Comparison of ENCODE assay signal across 10 cellular contexts in genomic region chr1:148432916-148433317, GRCh38. TPM values are rescaled to one million over a fixed set of nuclear protein-coding genes. Genes with fewer than 3 reads are reported as not detected.
DNase-seq lines count a peak whose midpoint lies in the region; ATAC-seq and TF ChIP-seq lines count a peak whose summit lies in the region.
"Not testable (repeated sequence)": the region's sequence is repeated elsewhere in the genome, so short reads cannot be mapped to it uniquely, and the experiment has no call there.
"Had no signal": no experiment of that assay in that cellular context is flagged by ENCODE, and none has a peak within 500 bp of the region (broad histone marks: within the 10 kb centered on the region; RNA-seq: fewer than 3 reads in every experiment).

No MANE protein-coding gene starts in this region.

- TF ChIP-seq CTCF in body of pancreas (IDR thresholded peaks at IDR 0.05), result not testable (repeated sequence)

- H3K36me3 ChIP-seq in body of pancreas (replicated peaks in 1 of 2; ENCODE audit: insufficient read depth in 1 of 2, low read depth in 2 of 2), result not testable (repeated sequence)

- H3K36me3 Mint-ChIP-seq in activated T-cell treated with anti-CD3 and anti-CD28 coated beads, Interleukin-2, amount 50 U/mL, for 72 hours (ENCODE audit: insufficient read depth in 2 of 2), result peaks cover 5 to 23% of the 10 kb centered on the region in 2 donors
- H3K36me3 Mint-ChIP-seq in effector memory CD8-positive, alpha-beta T cell (ENCODE audit: insufficient read depth), result peaks cover 52% of the 10 kb centered on the region

- ATAC-seq in activated T-cell treated with anti-CD3 and anti-CD28 coated beads, Interleukin-2, amount 50 U/mL, for 72 hours (replicated peaks in 1 of 2); effector memory CD8-positive, alpha-beta T cell (replicated peaks): not testable (repeated sequence)
- ATAC-seq in body of pancreas (peak; percentile 35), left cardiac atrium (peak; percentile 65 to 71)

- H3K27me3 Mint-ChIP-seq in activated T-cell treated with anti-CD3 and anti-CD28 coated beads, Interleukin-2, amount 50 U/mL, for 72 hours (ENCODE audit: low read depth); effector memory CD8-positive, alpha-beta T cell: not testable (repeated sequence)

- H3K9me3 ChIP-seq in body of pancreas, result not testable (repeated sequence)

- H3K9me3 Mint-ChIP-seq in activated T-cell treated with anti-CD3 and anti-CD28 coated beads, Interleukin-2, amount 50 U/mL, for 72 hours; effector memory CD8-positive, alpha-beta T cell: not testable (repeated sequence)

- not testable (repeated sequence) for H3K27ac ChIP-seq in body of pancreas

- peaks cover 67% of the 10 kb centered on the region for H3K4me1 Mint-ChIP-seq in activated T-cell treated with anti-CD3 and anti-CD28 coated beads, Interleukin-2, amount 50 U/mL, for 72 hours (ENCODE audit: low read depth)
- peaks cover 21 to 56% of the 10 kb centered on the region in 2 donors for H3K4me1 Mint-ChIP-seq in effector memory CD8-positive, alpha-beta T cell (ENCODE audit: low read depth in 2 of 2)

- H3K4me1 ChIP-seq in body of pancreas, result peaks cover 16% of the 10 kb centered on the region

- DNase-seq in Ammon's horn (ENCODE audit: low spot score) (peak; percentile 35), M059J (ENCODE audit: low read depth) (peak; percentile 89), midbrain (lab: John Stamatoyannopoulos, UW) (peak; percentile 47), pons (ENCODE audit: low spot score) (peak; percentile 25)
- not testable (repeated sequence) for DNase-seq in activated T-cell treated with anti-CD3 and anti-CD28 coated beads, Interleukin-2, amount 50 U/mL, for 72 hours; body of pancreas; effector memory CD8-positive, alpha-beta T cell; left cardiac atrium

- H3K4me3 Mint-ChIP-seq in activated T-cell treated with anti-CD3 and anti-CD28 coated beads, Interleukin-2, amount 50 U/mL, for 72 hours; effector memory CD8-positive, alpha-beta T cell: not testable (repeated sequence)

- H3K4me3 ChIP-seq in body of pancreas, result not testable (repeated sequence)

- H3K27me3 ChIP-seq in body of pancreas, result not testable (repeated sequence)

- WGBS in body of pancreas, 2 donors, result 26 to 53% methylated on average over 1 of the region's 1 CpG

- not testable (repeated sequence) for TF ChIP-seq POLR2A in body of pancreas (IDR thresholded peaks at IDR 0.05)

- peak overlapping the region; percentile 59 for H3K27ac Mint-ChIP-seq in activated T-cell treated with anti-CD3 and anti-CD28 coated beads, Interleukin-2, amount 50 U/mL, for 72 hours
- peak overlapping the region; percentile 42 to 47 for H3K27ac Mint-ChIP-seq in effector memory CD8-positive, alpha-beta T cell

- intact Hi-C loops in body of pancreas (cut with DNase I); left cardiac atrium (cut with DNase I): not testable (repeated sequence)

RNA-seq across cellular contexts. Expression of gene PPIAL4G, which starts 50.2 kb away (rescaled TPM):
- total RNA-seq in M059J (2014; rRNA removed; shearing (Covaris generic)), result not detected in 2 replicates
- under 1 TPM; 0.14 to 0.42 TPM for total RNA-seq in activated T-cell treated with anti-CD3 and anti-CD28 coated beads, Interleukin-2, amount 50 U/mL, for 72 hours
- total RNA-seq in body of pancreas (not detected), left cardiac atrium (not detected)
- total RNA-seq: H9, PC-3 had no signal
